In genomic region chr3:46926447-46926846, GRCh38 we compare ENCODE assay signal across 10 cellular contexts. TPM values are rescaled to one million over a fixed set of nuclear protein-coding genes. Genes with fewer than 3 reads are reported as not detected.
A peak's percentile ranks its signal among the peaks of the same experiment; 100 is the strongest.
DNase-seq lines count a peak whose midpoint lies in the region; ATAC-seq and TF ChIP-seq lines count a peak whose summit lies in the region.
"Had no signal": no experiment of that assay in that cellular context is flagged by ENCODE, and none has a peak within 500 bp of the region (broad histone marks: within the 10 kb centered on the region; RNA-seq: fewer than 3 reads in every experiment).

No MANE protein-coding gene starts in this region.

- CTCF ChIA-PET in RWPE1 (lab: Yijun Ruan, JAX) = no interaction called here

- H3K27ac Mint-ChIP-seq in glutamatergic neuron (ENCODE audit: unreplicated experiment) = peak overlapping the region; percentile 48
- peak overlapping the region; percentile 86 for H3K27ac Mint-ChIP-seq in stimulated activated memory B cell treated with anti-CD40 and anti-IgM and Interleukin-4, amounts not matched to agents 10 μg/mL and 1 μg/mL and 100 μg/mL, for 72 hours

- peak; percentile 2 for ATAC-seq in GM19455 (IDR thresholded peaks at IDR 0.05; ENCODE audit: unreplicated experiment)
- ATAC-seq in stimulated activated memory B cell treated with anti-CD40 and anti-IgM and Interleukin-4, amounts not matched to agents 10 μg/mL and 1 μg/mL and 100 μg/mL, for 72 hours = no peak

- peaks cover 4% of the 10 kb centered on the region for H3K9me3 Mint-ChIP-seq in glutamatergic neuron (ENCODE audit: unreplicated experiment)
- peaks cover 7% of the 10 kb centered on the region for H3K9me3 Mint-ChIP-seq in stimulated activated memory B cell treated with anti-CD40 and anti-IgM and Interleukin-4, amounts not matched to agents 10 μg/mL and 1 μg/mL and 100 μg/mL, for 72 hours
- H3K9me3 Mint-ChIP-seq: activated naive CD4-positive, alpha-beta T cell treated with anti-CD3 and anti-CD28 coated beads, Interleukin-2, amount 50 U/mL, for 24 hours had no signal

- peak overlapping the region; percentile 31 for H3K27ac ChIP-seq in RWPE1

- TF ChIP-seq CTCF in RWPE1 (conservative IDR thresholded peaks at IDR 0.05; ENCODE audit: low read depth) = no peak
- TF ChIP-seq CTCF in glutamatergic neuron (IDR thresholded peaks at IDR 0.05; ENCODE audit: partially characterized antibody, unreplicated experiment) = no peak

- H3K36me3 Mint-ChIP-seq in glutamatergic neuron (ENCODE audit: unreplicated experiment) = no peaks in the 10 kb centered on the region
- peaks cover 57% of the 10 kb centered on the region for H3K36me3 Mint-ChIP-seq in stimulated activated memory B cell treated with anti-CD40 and anti-IgM and Interleukin-4, amounts not matched to agents 10 μg/mL and 1 μg/mL and 100 μg/mL, for 72 hours

- no peak overlapping the region for H3K4me3 Mint-ChIP-seq in glutamatergic neuron (ENCODE audit: unreplicated experiment)
- peak overlapping the region; percentile 73 for H3K4me3 Mint-ChIP-seq in stimulated activated memory B cell treated with anti-CD40 and anti-IgM and Interleukin-4, amounts not matched to agents 10 μg/mL and 1 μg/mL and 100 μg/mL, for 72 hours
- H3K4me3 Mint-ChIP-seq: activated naive CD4-positive, alpha-beta T cell treated with anti-CD3 and anti-CD28 coated beads, Interleukin-2, amount 50 U/mL, for 24 hours had no signal

- POLR2A ChIA-PET in RWPE1 (lab: Yijun Ruan, JAX; ENCODE audit: low non-redundant PET) = no interaction called here

- H3K4me1 Mint-ChIP-seq in glutamatergic neuron (ENCODE audit: low read depth, unreplicated experiment) = peaks cover 13% of the 10 kb centered on the region
- peaks cover 76% of the 10 kb centered on the region for H3K4me1 Mint-ChIP-seq in stimulated activated memory B cell treated with anti-CD40 and anti-IgM and Interleukin-4, amounts not matched to agents 10 μg/mL and 1 μg/mL and 100 μg/mL, for 72 hours

- peaks cover 5% of the 10 kb centered on the region for H3K27me3 Mint-ChIP-seq in glutamatergic neuron (ENCODE audit: unreplicated experiment)
- no peaks in the 10 kb centered on the region for H3K27me3 Mint-ChIP-seq in stimulated activated memory B cell treated with anti-CD40 and anti-IgM and Interleukin-4, amounts not matched to agents 10 μg/mL and 1 μg/mL and 100 μg/mL, for 72 hours
- H3K27me3 Mint-ChIP-seq: activated naive CD4-positive, alpha-beta T cell treated with anti-CD3 and anti-CD28 coated beads, Interleukin-2, amount 50 U/mL, for 24 hours had no signal

- DNase-seq in RWPE1 (ENCODE audit: low spot score) (no peak), glutamatergic neuron (no peak), DMS 273 (lab: John Stamatoyannopoulos, UW; ENCODE audit: unreplicated experiment) (no peak)
- DNase-seq in stimulated activated naive CD4-positive, alpha-beta T cell (lab: John Stamatoyannopoulos, UW) = no peak
- no peak for DNase-seq in effector CD8-positive, alpha-beta T cell (lab: John Stamatoyannopoulos, UW)

RNA-seq across cellular contexts. Expression of gene PTH1R, which starts 48.9 kb away (rescaled TPM):
- total RNA-seq in glutamatergic neuron (ENCODE audit: unreplicated experiment) = 0.29 TPM
- total RNA-seq: mononuclear cell; T-helper 1 cell treated with Interleukin-12 subunit alpha and Interleukin-12 subunit beta and Interleukin-4 antibody, amounts not matched to agents 30 ng/mL and 1 ng/mL, for 36 hours had no signal

RNA-seq across cellular contexts. Expression of gene CCDC12, which starts 50.1 kb away (rescaled TPM):
- 41.4 TPM for total RNA-seq in glutamatergic neuron (ENCODE audit: unreplicated experiment)

RNA-seq across cellular contexts. Expression of gene NBEAL2, which starts 53.0 kb away (rescaled TPM):
- total RNA-seq in glutamatergic neuron (ENCODE audit: unreplicated experiment) = 38.0 TPM
